27 cellular contexts compared by ENCODE assay signal in the genomic region with DNA sequence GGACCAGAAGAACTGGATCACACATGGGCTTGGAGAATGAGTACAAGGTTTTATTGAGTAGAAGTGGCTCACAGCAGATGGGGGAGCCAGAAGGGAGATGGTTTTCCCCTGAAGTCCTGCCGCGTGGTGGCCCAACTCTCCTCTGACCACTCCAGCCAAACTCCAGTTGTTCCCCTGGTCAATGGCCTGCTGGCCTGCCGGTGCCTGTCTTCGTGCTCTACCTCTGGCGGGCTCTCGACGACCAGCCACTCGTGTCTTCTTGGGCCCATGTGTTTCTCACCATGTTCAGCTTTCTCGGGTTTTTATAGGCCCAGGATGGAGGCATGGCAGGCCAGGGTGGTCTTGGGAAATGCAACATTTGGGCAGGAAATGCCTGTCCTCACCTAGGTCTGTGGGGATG.
"Had no signal": no experiment of that assay in that cellular context is flagged by ENCODE, and none has a peak within 500 bp of the region (broad histone marks: within the 10 kb centered on the region; RNA-seq: fewer than 3 reads in every experiment).

No MANE protein-coding gene starts in this region.

- H3K27me3 ChIP-seq: colonic mucosa, dorsolateral prefrontal cortex, esophagus muscularis mucosa, esophagus squamous epithelium, foreskin keratinocyte, gastrocnemius medialis, gastroesophageal sphincter, heart left ventricle had no signal

- H3K4me3 ChIP-seq: colonic mucosa, coronary artery, dorsolateral prefrontal cortex, esophagus muscularis mucosa, esophagus squamous epithelium, gastrocnemius medialis, gastroesophageal sphincter, heart left ventricle had no signal

- ATAC-seq: effector memory CD8-positive, alpha-beta T cell; esophagus mucosa; foreskin keratinocyte; gastrocnemius medialis; gastroesophageal sphincter; heart left ventricle had no signal

- H3K36me3 ChIP-seq: colonic mucosa, esophagus muscularis mucosa, esophagus squamous epithelium, gastrocnemius medialis, gastroesophageal sphincter, heart left ventricle had no signal

- H3K9me3 ChIP-seq: colonic mucosa, esophagus muscularis mucosa, esophagus squamous epithelium, gastrocnemius medialis, gastroesophageal sphincter had no signal

- FAIRE-seq: colon, endometrium, endothelial cell of umbilical vein, frontal cortex had no signal

- H3K27ac ChIP-seq: colonic mucosa, coronary artery, dorsolateral prefrontal cortex, epithelial cell of prostate, esophagus muscularis mucosa, esophagus squamous epithelium, foreskin keratinocyte, gastrocnemius medialis, gastroesophageal sphincter, heart left ventricle had no signal

- H3K4me1 ChIP-seq: colonic mucosa, esophagus muscularis mucosa, esophagus squamous epithelium, foreskin keratinocyte, gastrocnemius medialis, gastroesophageal sphincter, heart left ventricle had no signal

- DNase-seq: colonic mucosa; cortex of kidney; dermis blood vessel endothelial cell; dorsolateral prefrontal cortex; effector CD4-positive, alpha-beta T cell; effector CD8-positive, alpha-beta T cell; effector memory CD4-positive, alpha-beta T cell; effector memory CD8-positive, alpha-beta T cell; endodermal cell; erythroblast; esophagus squamous epithelium; foreskin fibroblast; foreskin keratinocyte; foreskin melanocyte; gastrocnemius medialis; glutamatergic neuron; head of caudate nucleus; heart left ventricle had no signal
